Comparison of ENCODE assay signal across 8 cellular contexts in genomic region chr12:53208877-53209463, GRCh38. TPM values are rescaled to one million over a fixed set of nuclear protein-coding genes. Genes with fewer than 3 reads are reported as not detected.
A peak's percentile ranks its signal among the peaks of the same experiment; 100 is the strongest.
DNase-seq lines count a peak whose midpoint lies in the region; ATAC-seq and TF ChIP-seq lines count a peak whose summit lies in the region.

No MANE protein-coding gene starts in this region.

- ATAC-seq in HG03520 (IDR thresholded peaks at IDR 0.05; ENCODE audit: unreplicated experiment): peak; percentile 26
- peak; percentile 24 for ATAC-seq in activated T-cell treated with anti-CD3 and anti-CD28 coated beads, Interleukin-2, amount 50 U/mL, for 72 hours (replicated peaks in 1 of 2)

- H3K36me3 ChIP-seq in Caco-2 (ENCODE audit: control insufficient read depth, insufficient read depth, low read length): no peaks in the 10 kb centered on the region
- H3K36me3 ChIP-seq in endodermal cell (ENCODE audit: control insufficient read depth, insufficient read depth, low read length): no peaks in the 10 kb centered on the region

- POLR2A ChIA-PET in Caco-2 (lab: Charles Lee): no interaction called here

- BruUV-seq in Caco-2 (replicated peaks; lab: Mats Ljungman, UMichigan): no TSS peak

- peak overlapping the region; percentile 52 for H3K27ac Mint-ChIP-seq in activated T-cell treated with anti-CD3 and anti-CD28 coated beads, Interleukin-2, amount 50 U/mL, for 72 hours
- H3K27ac Mint-ChIP-seq in stimulated activated naive CD8-positive, alpha-beta T cell treated with anti-CD3 and anti-CD28 coated beads, Interleukin-15, Interleukin-2, amounts not matched to agents 100 ng/mL and 50 ng/mL, for 24 hours: peak overlapping the region; percentile 73
- H3K27ac Mint-ChIP-seq in Caco-2 (ENCODE audit: unreplicated experiment) (no peak overlapping the region), endodermal cell (no peak overlapping the region)

- TF ChIP-seq CTCF in Caco-2 (IDR thresholded peaks at IDR 0.05; ENCODE audit: insufficient read depth in 1 of 2, low read depth in 1 of 2, low read length in 1 of 2, severe bottlenecking in 1 of 2, unreplicated experiment in 1 of 2) (no peak), endodermal cell (conservative IDR thresholded peaks at IDR 0.05) (no peak)

- no peak overlapping the region for H3K9ac ChIP-seq in endodermal cell (ENCODE audit: extremely low read depth, low read length, poor library complexity, severe bottlenecking)

- intact Hi-C loops in Caco-2 (cut with micrococcal nuclease; ENCODE audit: unreplicated experiment): no loop called here

- CTCF ChIA-PET in Caco-2 (lab: Charles Lee): interaction anchor here (1.3 to 1.4 kb wide), 2 partner anchors 130 to 143 kb away, joined by 3 to 4 read pairs; partner anchors contain the start of gene SPRYD3

- peaks cover 79% of the 10 kb centered on the region for H3K4me1 Mint-ChIP-seq in activated T-cell treated with anti-CD3 and anti-CD28 coated beads, Interleukin-2, amount 50 U/mL, for 72 hours (ENCODE audit: low read depth)
- H3K4me1 Mint-ChIP-seq in stimulated activated naive CD8-positive, alpha-beta T cell treated with anti-CD3 and anti-CD28 coated beads, Interleukin-15, Interleukin-2, amounts not matched to agents 100 ng/mL and 50 ng/mL, for 24 hours (ENCODE audit: low read depth): peaks cover 81% of the 10 kb centered on the region
- H3K4me1 Mint-ChIP-seq in Caco-2 (ENCODE audit: low read depth, unreplicated experiment): no peaks in the 10 kb centered on the region
- peaks cover 11% of the 10 kb centered on the region for H3K4me1 Mint-ChIP-seq in endodermal cell

- H3K36me3 Mint-ChIP-seq in activated T-cell treated with anti-CD3 and anti-CD28 coated beads, Interleukin-2, amount 50 U/mL, for 72 hours (ENCODE audit: insufficient read depth in 2 of 2): peaks cover 5 to 8% of the 10 kb centered on the region in 2 donors
- H3K36me3 Mint-ChIP-seq in stimulated activated naive CD8-positive, alpha-beta T cell treated with anti-CD3 and anti-CD28 coated beads, Interleukin-15, Interleukin-2, amounts not matched to agents 100 ng/mL and 50 ng/mL, for 24 hours (ENCODE audit: low read depth): peaks cover 24% of the 10 kb centered on the region
- H3K36me3 Mint-ChIP-seq in Caco-2 (ENCODE audit: insufficient read depth, unreplicated experiment) (no peaks in the 10 kb centered on the region), endodermal cell (ENCODE audit: low read depth) (peaks cover 16% of the 10 kb centered on the region)

- no peaks in the 10 kb centered on the region for H3K27me3 ChIP-seq in Caco-2 (replicated peaks; ENCODE audit: control insufficient read depth, insufficient read depth, low read length)
- no peaks in the 10 kb centered on the region for H3K27me3 ChIP-seq in endodermal cell (ENCODE audit: control insufficient read depth, insufficient read depth, low read length, poor library complexity, severe bottlenecking)

- H3K9me3 ChIP-seq in Caco-2 (no peaks in the 10 kb centered on the region), endodermal cell (ENCODE audit: control insufficient read depth, low read length) (no peaks in the 10 kb centered on the region)

- no peaks in the 10 kb centered on the region for H3K4me1 ChIP-seq in Caco-2
- no peaks in the 10 kb centered on the region for H3K4me1 ChIP-seq in endodermal cell (ENCODE audit: control insufficient read depth, insufficient read depth, low read length)

- 89% methylated on average over 5 to 7 of the region's 7 CpGs for WGBS in endodermal cell (ENCODE audit: insufficient coverage in 1 of 2, insufficient read length in 1 of 2), 2 experiments

- H3K4me3 ChIP-seq in Caco-2 (ENCODE audit: low read depth, low read length): no peak overlapping the region
- H3K4me3 ChIP-seq in endodermal cell (ENCODE audit: low read length): no peak overlapping the region

- peak overlapping the region; percentile 78 to 91 for H3K4me3 Mint-ChIP-seq in activated T-cell treated with anti-CD3 and anti-CD28 coated beads, Interleukin-2, amount 50 U/mL, for 72 hours
- H3K4me3 Mint-ChIP-seq in stimulated activated naive CD8-positive, alpha-beta T cell treated with anti-CD3 and anti-CD28 coated beads, Interleukin-15, Interleukin-2, amounts not matched to agents 100 ng/mL and 50 ng/mL, for 24 hours: peak overlapping the region; percentile 69
- no peak overlapping the region for H3K4me3 Mint-ChIP-seq in Caco-2 (ENCODE audit: unreplicated experiment)
- H3K4me3 Mint-ChIP-seq in endodermal cell: no peak overlapping the region

- H3K27ac ChIP-seq in endodermal cell (ENCODE audit: low read depth, low read length): no peak overlapping the region

- no peaks in the 10 kb centered on the region for H3K9me3 Mint-ChIP-seq in activated T-cell treated with anti-CD3 and anti-CD28 coated beads, Interleukin-2, amount 50 U/mL, for 72 hours
- no peaks in the 10 kb centered on the region for H3K9me3 Mint-ChIP-seq in stimulated activated naive CD8-positive, alpha-beta T cell treated with anti-CD3 and anti-CD28 coated beads, Interleukin-15, Interleukin-2, amounts not matched to agents 100 ng/mL and 50 ng/mL, for 24 hours
- H3K9me3 Mint-ChIP-seq in Caco-2 (ENCODE audit: unreplicated experiment) (no peaks in the 10 kb centered on the region), endodermal cell (no peaks in the 10 kb centered on the region)

- peak; percentile 75 for DNase-seq in activated CD8-positive, alpha-beta memory T cell treated with anti-CD3 and anti-CD28 coated beads for 24 hours
- no peak for DNase-seq in activated CD8-positive, alpha-beta memory T cell treated with anti-CD3 and anti-CD28 coated beads, Interleukin-2, amount 50 U/mL, for 4 hours
- DNase-seq in activated T-cell treated with anti-CD3 and anti-CD28 coated beads, Interleukin-2, amount 50 U/mL, for 72 hours: peak in 1 of 2 donors; percentile 51
- no peak for DNase-seq in Caco-2
- no peak for DNase-seq in endodermal cell
- DNase-seq in NCI-H510A (lab: John Stamatoyannopoulos, UW): no peak

- no peaks in the 10 kb centered on the region for H3K27me3 Mint-ChIP-seq in activated T-cell treated with anti-CD3 and anti-CD28 coated beads, Interleukin-2, amount 50 U/mL, for 72 hours (ENCODE audit: low read depth)
- H3K27me3 Mint-ChIP-seq in stimulated activated naive CD8-positive, alpha-beta T cell treated with anti-CD3 and anti-CD28 coated beads, Interleukin-15, Interleukin-2, amounts not matched to agents 100 ng/mL and 50 ng/mL, for 24 hours: no peaks in the 10 kb centered on the region
- H3K27me3 Mint-ChIP-seq in Caco-2 (ENCODE audit: insufficient read depth, unreplicated experiment) (no peaks in the 10 kb centered on the region), endodermal cell (ENCODE audit: insufficient read depth) (peaks cover 20% of the 10 kb centered on the region)

RNA-seq across cellular contexts. Expression of gene ITGB7, which starts 1.9 kb away (rescaled TPM):
- total RNA-seq in activated T-cell treated with anti-CD3 and anti-CD28 coated beads, Interleukin-2, amount 50 U/mL, for 72 hours: 100 to 1,000 TPM in 1 of 2 donors, 10 to 100 TPM in 1; 88.0 to 111 TPM
- total RNA-seq in Caco-2 (2022) (1.1 TPM in 2 replicates), endodermal cell (1 to 10 TPM; 1.4 TPM)
- polyA plus RNA-seq in endodermal cell (2013, experiment 1 of 2): 0.18 TPM
- polyA plus RNA-seq in endodermal cell (2013, experiment 2 of 2): 0.46 TPM

RNA-seq across cellular contexts. Expression of gene RARG, which starts 23.0 kb away (rescaled TPM):
- 10 to 100 TPM; 36.7 to 37.3 TPM for total RNA-seq in activated T-cell treated with anti-CD3 and anti-CD28 coated beads, Interleukin-2, amount 50 U/mL, for 72 hours
- total RNA-seq in Caco-2 (2022) (11.8 and 12.9 TPM in 2 replicates), endodermal cell (10 to 100 TPM; 19.5 to 26.8 TPM)
- polyA plus RNA-seq in endodermal cell (2013, experiment 1 of 2): 23.9 TPM
- 18.1 TPM for polyA plus RNA-seq in endodermal cell (2013, experiment 2 of 2)

RNA-seq across cellular contexts. Expression of gene CSAD, which starts 28.2 kb away (rescaled TPM):
- total RNA-seq in activated T-cell treated with anti-CD3 and anti-CD28 coated beads, Interleukin-2, amount 50 U/mL, for 72 hours: 10 to 100 TPM; 42.7 to 45.2 TPM
- total RNA-seq in Caco-2 (2022) (20.1 and 23.0 TPM in 2 replicates), endodermal cell (10 to 100 TPM; 24.9 to 38.2 TPM)
- polyA plus RNA-seq in endodermal cell (2013, experiment 1 of 2): 20.2 TPM
- polyA plus RNA-seq in endodermal cell (2013, experiment 2 of 2): 23.9 TPM

RNA-seq across cellular contexts. Expression of gene ZNF740, which starts 28.4 kb away (rescaled TPM):
- total RNA-seq in activated T-cell treated with anti-CD3 and anti-CD28 coated beads, Interleukin-2, amount 50 U/mL, for 72 hours: 10 to 100 TPM; 44.2 to 49.5 TPM
- total RNA-seq in Caco-2 (2022) (35.8 and 43.0 TPM in 2 replicates), endodermal cell (10 to 100 TPM; 54.0 to 54.6 TPM)
- polyA plus RNA-seq in endodermal cell (2013, experiment 1 of 2): 31.5 TPM
- polyA plus RNA-seq in endodermal cell (2013, experiment 2 of 2): 26.9 TPM

RNA-seq across cellular contexts. Expression of gene ESPL1, which starts 59.1 kb away (rescaled TPM):
- total RNA-seq in activated T-cell treated with anti-CD3 and anti-CD28 coated beads, Interleukin-2, amount 50 U/mL, for 72 hours: 10 to 100 TPM; 71.9 to 75.5 TPM
- total RNA-seq in Caco-2 (2022) (32.3 and 34.9 TPM in 2 replicates), endodermal cell (10 to 100 TPM; 33.3 to 50.7 TPM)
- polyA plus RNA-seq in endodermal cell (2013, experiment 1 of 2): 33.8 TPM
- polyA plus RNA-seq in endodermal cell (2013, experiment 2 of 2): 34.2 TPM

Comparison
In these comparisons a context has a peak if more than half of its experiments do, and no peak if none do; other contexts are left out.
1. H3K27ac Mint-ChIP-seq: peak in activated T-cell treated with anti-CD3 and anti-CD28 coated beads, Interleukin-2, amount 50 U/mL, for 72 hours (single experiment) and stimulated activated naive CD8-positive, alpha-beta T cell treated with anti-CD3 and anti-CD28 coated beads, Interleukin-15, Interleukin-2, amounts not matched to agents 100 ng/mL and 50 ng/mL, for 24 hours (single experiment); none in Caco-2 (single experiment) and endodermal cell (single experiment).
2. H3K4me3 Mint-ChIP-seq: peak in activated T-cell treated with anti-CD3 and anti-CD28 coated beads, Interleukin-2, amount 50 U/mL, for 72 hours (2 of 2) and stimulated activated naive CD8-positive, alpha-beta T cell treated with anti-CD3 and anti-CD28 coated beads, Interleukin-15, Interleukin-2, amounts not matched to agents 100 ng/mL and 50 ng/mL, for 24 hours (single experiment); none in Caco-2 (single experiment) and endodermal cell (single experiment).
3. RNA of gene ITGB7, which starts 1.9 kb away (total RNA-seq): 88.0 to 111 TPM in activated T-cell treated with anti-CD3 and anti-CD28 coated beads, Interleukin-2, amount 50 U/mL, for 72 hours; 1.4 TPM in endodermal cell and 1.1 TPM in Caco-2; every median in the first group is over 10 times any median in the second.